In genomic region chr1:245156736-245157505, GRCh38 we compare ENCODE assay signal across 7 cellular contexts. TPM values are rescaled to one million over a fixed set of nuclear protein-coding genes. Genes with fewer than 3 reads are reported as not detected.
A peak's percentile ranks its signal among the peaks of the same experiment; 100 is the strongest.
DNase-seq lines count a peak whose midpoint lies in the region; ATAC-seq lines count a peak whose summit lies in the region.

No MANE protein-coding gene starts in this region.

- H3K27me3 ChIP-seq in skeletal muscle tissue (ENCODE audit: control insufficient read depth in 3 of 3, insufficient read depth in 3 of 3, low read length in 3 of 3) = peaks cover 30 to 51% (median 35%) of the 10 kb centered on the region in 3 donors

- DNase-seq in ELR (ENCODE audit: low read depth) (peak; percentile 20), KBM-7 (peak; percentile 32), CD1c-positive myeloid dendritic cell (ENCODE audit: extremely low spot score) (no peak)
- DNase-seq in activated CD4-positive, alpha-beta memory T cell treated with anti-CD3 and anti-CD28 coated beads, Interleukin-2, amount 10 ng/mL, durations not matched to agents 7 days and 5 days = no peak

- H3K4me3 ChIP-seq in iPS-11a (ENCODE audit: low read depth, low read length) (peak overlapping the region; percentile 61), skeletal muscle tissue (ENCODE audit: low read length in 3 of 3) (peak overlapping the region; percentile 51 to 66 (median 64))

- no peaks in the 10 kb centered on the region for H3K9me3 ChIP-seq in skeletal muscle tissue (ENCODE audit: control insufficient read depth in 3 of 3, low read length in 3 of 3)

- H3K27ac ChIP-seq in skeletal muscle tissue (ENCODE audit: low read depth, low read length) = no peak overlapping the region

- no peak overlapping the region for H3K27ac Mint-ChIP-seq in activated CD4-positive, alpha-beta memory T cell treated with anti-CD3 and anti-CD28 coated beads, Interleukin-2, amount 10 ng/mL, durations not matched to agents 7 days and 5 days

- peak overlapping the region; percentile 59 for H3K4me3 Mint-ChIP-seq in activated CD4-positive, alpha-beta memory T cell treated with anti-CD3 and anti-CD28 coated beads, Interleukin-2, amount 10 ng/mL, durations not matched to agents 7 days and 5 days

- ATAC-seq in HG03469 (IDR thresholded peaks at IDR 0.05; ENCODE audit: unreplicated experiment) = no peak

- peaks cover 23 to 30% (median 29%) of the 10 kb centered on the region in 3 donors for H3K4me1 ChIP-seq in skeletal muscle tissue (ENCODE audit: control insufficient read depth in 3 of 3, insufficient read depth in 3 of 3, low read length in 3 of 3)

- CTCF ChIA-PET in activated CD4-positive, alpha-beta memory T cell treated with anti-CD3 and anti-CD28 coated beads, Interleukin-2, amount 10 ng/mL, durations not matched to agents 7 days and 5 days (lab: Charles Lee) = interaction anchor here (0.5 to 1.7 kb wide), 20 partner anchors 9 to 1607 kb away, joined by 3 to 7 read pairs (median 3); partner anchors contain the start of gene HNRNPU

- H3K36me3 Mint-ChIP-seq in activated CD4-positive, alpha-beta memory T cell treated with anti-CD3 and anti-CD28 coated beads, Interleukin-2, amount 10 ng/mL, durations not matched to agents 7 days and 5 days (ENCODE audit: low read depth) = no peaks in the 10 kb centered on the region

- H3K27me3 Mint-ChIP-seq in activated CD4-positive, alpha-beta memory T cell treated with anti-CD3 and anti-CD28 coated beads, Interleukin-2, amount 10 ng/mL, durations not matched to agents 7 days and 5 days = peaks cover 57% of the 10 kb centered on the region

- no peaks in the 10 kb centered on the region for H3K36me3 ChIP-seq in skeletal muscle tissue (ENCODE audit: control insufficient read depth in 3 of 3, insufficient read depth in 3 of 3, low read length in 3 of 3)

- in situ Hi-C loops in KBM-7 (cut with MboI; ENCODE audit: low pct_unique_long_range_greater_than_20kb, low sequenced_read_pairs) = loop anchor here (25.0 kb wide), 1 partner anchor 830 kb away; no protein-coding TSS in a partner anchor

- no peaks in the 10 kb centered on the region for H3K9me3 Mint-ChIP-seq in activated CD4-positive, alpha-beta memory T cell treated with anti-CD3 and anti-CD28 coated beads, Interleukin-2, amount 10 ng/mL, durations not matched to agents 7 days and 5 days

- peaks cover 26% of the 10 kb centered on the region for H3K4me1 Mint-ChIP-seq in activated CD4-positive, alpha-beta memory T cell treated with anti-CD3 and anti-CD28 coated beads, Interleukin-2, amount 10 ng/mL, durations not matched to agents 7 days and 5 days

- peak overlapping the region in 1 of 3 donors; percentile 33 for H3K9ac ChIP-seq in skeletal muscle tissue (ENCODE audit: low read depth in 1 of 3, low read length in 3 of 3)

- POLR2A ChIA-PET in activated CD4-positive, alpha-beta memory T cell treated with anti-CD3 and anti-CD28 coated beads, Interleukin-2, amount 10 ng/mL, durations not matched to agents 7 days and 5 days (lab: Charles Lee) = no interaction called here

RNA-seq across cellular contexts. Expression of gene KIF26B, which starts 2.1 kb away (rescaled TPM):
- not detected for total RNA-seq in activated CD4-positive, alpha-beta memory T cell treated with anti-CD3 and anti-CD28 coated beads, Interleukin-2, amount 10 ng/mL, durations not matched to agents 7 days and 5 days
- total RNA-seq in skeletal muscle tissue = 0.52 TPM

Comparison
In these comparisons a context has a peak if more than half of its experiments do, and no peak if none do; other contexts are left out.
1. DNase-seq: peak in ELR (single experiment) and KBM-7 (single experiment); none in activated CD4-positive, alpha-beta memory T cell treated with anti-CD3 and anti-CD28 coated beads, Interleukin-2, amount 10 ng/mL, durations not matched to agents 7 days and 5 days (single experiment) and CD1c-positive myeloid dendritic cell (single experiment).